In genomic region chr17:47949197-47949759, GRCh38 we compare ENCODE assay signal across 8 cellular contexts. TPM values are rescaled to one million over a fixed set of nuclear protein-coding genes. Genes with fewer than 3 reads are reported as not detected.
DNase-seq lines count a peak whose midpoint lies in the region; ATAC-seq, FAIRE-seq and TF ChIP-seq lines count a peak whose summit lies in the region.

No MANE protein-coding gene starts in this region.

- H3K9me1 ChIP-seq in keratinocyte (ENCODE audit: control insufficient read depth, extremely low read depth, insufficient read depth, low read length): no peaks in the 10 kb centered on the region

- no peaks in the 10 kb centered on the region for H3K27me3 Mint-ChIP-seq in activated B cell treated with CpG ODN at 0.5 μM for 24 hours

- FAIRE-seq in keratinocyte (lab: Jason Lieb, UNC): no peak

- peak overlapping the region; percentile 72 for H3K4me3 Mint-ChIP-seq in activated B cell treated with CpG ODN at 0.5 μM for 24 hours

- peak overlapping the region; percentile 52 for H3K27ac ChIP-seq in keratinocyte (ENCODE audit: control insufficient read depth, insufficient read depth, low read length)

- peak overlapping the region; percentile 64 for H3K9ac ChIP-seq in keratinocyte (ENCODE audit: control insufficient read depth, extremely low read depth, insufficient read depth, low read length)

- intact Hi-C loops in activated B cell treated with CpG ODN at 0.5 μM for 24 hours (cut with micrococcal nuclease): loop anchor here (1.0 to 2.0 kb wide), 4 partner anchors 21 to 125 kb away; no protein-coding TSS in a partner anchor

- H3K4me3 ChIP-seq in cardiac fibroblast (replicated peaks in 1 of 2; ENCODE audit: low read depth in 2 of 2, low read length in 2 of 2) (peak overlapping the region in 1 of 2 donors; percentile 22), keratinocyte (ENCODE audit: control insufficient read depth in 2 of 3, extremely low read depth in 1 of 3, insufficient read depth in 2 of 3, low read depth in 1 of 3, low read length in 3 of 3) (peak overlapping the region in 1 of 3 experiments; percentile 29)

- peak overlapping the region; percentile 76 for H3K4me2 ChIP-seq in keratinocyte (ENCODE audit: control insufficient read depth, extremely low read depth, insufficient read depth, low read depth, low read length)

- TF ChIP-seq CTCF in activated B cell treated with CpG ODN at 0.5 μM for 24 hours (IDR thresholded peaks at IDR 0.05) (peak; percentile 78), cardiac fibroblast (IDR thresholded peaks at IDR 0.05; ENCODE audit: low read depth, low read length) (peak; percentile 89), keratinocyte (optimal IDR thresholded peaks at IDR 0.05 in 1 of 3, IDR thresholded peaks at IDR 0.05 in 1 of 3, conservative IDR thresholded peaks at IDR 0.05 in 1 of 3; ENCODE audit: extremely low read depth in 1 of 3, insufficient read depth in 2 of 3, low read length in 3 of 3) (peak; percentile 87 to 92 (median 89))

- peak; percentile 82 for DNase-seq in EL
- DNase-seq in NCI-H2196 (lab: John Stamatoyannopoulos, UW; ENCODE audit: unreplicated experiment): peak; percentile 91
- peak; percentile 76 for DNase-seq in activated B cell treated with CpG ODN at 0.5 μM for 24 hours
- DNase-seq in cardiac fibroblast (ENCODE audit: low read depth in 2 of 2): peak; percentile 82 to 92
- no peak for DNase-seq in keratinocyte (ENCODE audit: low read depth, low spot score)
- DNase-seq in stimulated activated CD4-positive, alpha-beta T cell treated with anti-CD3 and anti-CD28 coated beads, Interleukin-12 subunit alpha, Interleukin-12 subunit beta, amount 100 ng/mL, for 24 hours (ENCODE audit: low read depth in 2 of 2): peak; percentile 51 to 82

- H4K20me1 ChIP-seq in keratinocyte (ENCODE audit: control insufficient read depth, extremely low read depth, insufficient read depth, low read length): no peaks in the 10 kb centered on the region

- POLR2A ChIA-PET in activated B cell treated with CpG ODN at 0.5 μM for 24 hours (lab: Charles Lee): interaction anchor here (0.6 to 3.3 kb wide), 4 partner anchors 8 to 54 kb away, joined by 4 to 18 read pairs (median 8); partner anchors contain the start of genes CDK5RAP3 and PNPO

- H3K9me3 ChIP-seq in keratinocyte (ENCODE audit: control insufficient read depth, low read depth, low read length): no peaks in the 10 kb centered on the region

- dilution Hi-C loops in keratinocyte (cut with MboI; ENCODE audit: extremely low pct_ligation_motif_present, low sequenced_read_pairs): no loop called here

- H2AFZ ChIP-seq in keratinocyte (ENCODE audit: control insufficient read depth, low read length): peak overlapping the region; percentile 86

- H3K27ac Mint-ChIP-seq in activated B cell treated with CpG ODN at 0.5 μM for 24 hours: peak overlapping the region; percentile 62

- no peaks in the 10 kb centered on the region for H3K79me2 ChIP-seq in keratinocyte (ENCODE audit: control insufficient read depth, insufficient read depth, low read length)

- peaks cover 19% of the 10 kb centered on the region for H3K4me1 ChIP-seq in keratinocyte (ENCODE audit: control insufficient read depth, extremely low read depth, insufficient read depth, low read length)

- peaks cover 36% of the 10 kb centered on the region for H3K36me3 Mint-ChIP-seq in activated B cell treated with CpG ODN at 0.5 μM for 24 hours (ENCODE audit: low read depth)

- ATAC-seq in HG02798 (IDR thresholded peaks at IDR 0.05; ENCODE audit: poor library complexity, unreplicated experiment) (peak; percentile 76), activated B cell treated with CpG ODN at 0.5 μM for 24 hours (ENCODE audit: low read depth) (peak; percentile 80), GM18861 (IDR thresholded peaks at IDR 0.05; ENCODE audit: unreplicated experiment) (no peak)

- CTCF ChIA-PET in activated B cell treated with CpG ODN at 0.5 μM for 24 hours (lab: Charles Lee): interaction anchor here (0.7 to 4.9 kb wide), 11 partner anchors 8 to 124 kb away, joined by 3 to 60 read pairs (median 4); partner anchors contain the start of genes CDK5RAP3, PNPO and SCRN2

- peaks cover 26 to 46% of the 10 kb centered on the region in 2 experiments for H3K36me3 ChIP-seq in keratinocyte (ENCODE audit: control insufficient read depth in 2 of 2, extremely low read depth in 1 of 2, insufficient read depth in 2 of 2, low read length in 2 of 2)

- no peaks in the 10 kb centered on the region for H3K27me3 ChIP-seq in keratinocyte (ENCODE audit: control insufficient read depth, extremely low read depth, insufficient read depth, low read length)

- no peaks in the 10 kb centered on the region for H3K9me3 Mint-ChIP-seq in activated B cell treated with CpG ODN at 0.5 μM for 24 hours

- peaks cover 33% of the 10 kb centered on the region for H3K4me1 Mint-ChIP-seq in activated B cell treated with CpG ODN at 0.5 μM for 24 hours

RNA-seq across cellular contexts. Expression of gene PNPO, which starts 7.9 kb away (rescaled TPM):
- 25.1 and 26.5 TPM in 2 replicates for total RNA-seq in activated B cell treated with CpG ODN at 0.5 μM for 24 hours
- polyA plus RNA-seq in keratinocyte: 35.5 to 71.9 TPM (median 41.1 TPM) in 3 replicates
- 5.4 TPM for polyA plus RNA-seq in keratinocyte (2011; ENCODE audit: low read depth)
- 41.4 and 45.0 TPM in 2 replicates for polyA plus RNA-seq in keratinocyte (2011; cell fraction: cytosol; rRNA removed)
- 31.6 and 37.0 TPM in 2 replicates for polyA plus RNA-seq in keratinocyte (2011; cell fraction: nucleus; rRNA removed)
- polyA plus RNA-seq in keratinocyte (2012; ENCODE audit: low replicate concordance): 19.8 and 30.0 TPM in 2 replicates
- polyA minus RNA-seq in keratinocyte: 54.3 to 92.5 TPM (median 80.0 TPM) in 3 replicates
- 65.0 TPM for polyA minus RNA-seq in keratinocyte (2011; cell fraction: cytosol; rRNA and poly(A)+ RNA removed)
- 19.4 and 26.8 TPM in 2 replicates for polyA minus RNA-seq in keratinocyte (2011; cell fraction: nucleus; rRNA and poly(A)+ RNA removed)

RNA-seq across cellular contexts. Expression of gene PRR15L, which starts 8.4 kb away (rescaled TPM):
- not detected in 2 replicates for total RNA-seq in activated B cell treated with CpG ODN at 0.5 μM for 24 hours
- polyA plus RNA-seq in keratinocyte: 0.06 to 0.24 TPM (median 0.16 TPM) in 3 replicates
- polyA plus RNA-seq in keratinocyte (2011; ENCODE audit: low read depth): not detected
- 0.06 and 0.28 TPM in 2 replicates for polyA plus RNA-seq in keratinocyte (2011; cell fraction: cytosol; rRNA removed)
- polyA plus RNA-seq in keratinocyte (2011; cell fraction: nucleus; rRNA removed): 0.15 and 0.19 TPM in 2 replicates
- polyA plus RNA-seq in keratinocyte (2012; ENCODE audit: low replicate concordance): 0.11 and 0.48 TPM in 2 replicates
- not detected in 3 replicates for polyA minus RNA-seq in keratinocyte
- polyA minus RNA-seq in keratinocyte (2011; cell fraction: cytosol; rRNA and poly(A)+ RNA removed): not detected
- polyA minus RNA-seq in keratinocyte (2011; cell fraction: nucleus; rRNA and poly(A)+ RNA removed): 0.78 TPM in 1 of 2 replicates, not detected in the other

RNA-seq across cellular contexts. Expression of gene CDK5RAP3, which starts 21.6 kb away (rescaled TPM):
- 275 and 286 TPM in 2 replicates for total RNA-seq in activated B cell treated with CpG ODN at 0.5 μM for 24 hours
- polyA plus RNA-seq in keratinocyte: 62.7 to 79.4 TPM (median 63.9 TPM) in 3 replicates
- polyA plus RNA-seq in keratinocyte (2011; ENCODE audit: low read depth): 69.5 TPM
- 24.8 and 26.8 TPM in 2 replicates for polyA plus RNA-seq in keratinocyte (2011; cell fraction: cytosol; rRNA removed)
- polyA plus RNA-seq in keratinocyte (2011; cell fraction: nucleus; rRNA removed): 316 and 363 TPM in 2 replicates
- polyA plus RNA-seq in keratinocyte (2012; ENCODE audit: low replicate concordance): 58.2 and 79.6 TPM in 2 replicates
- 39.3 to 66.2 TPM (median 50.9 TPM) in 3 replicates for polyA minus RNA-seq in keratinocyte
- 18.8 TPM for polyA minus RNA-seq in keratinocyte (2011; cell fraction: cytosol; rRNA and poly(A)+ RNA removed)
- 39.1 and 52.5 TPM in 2 replicates for polyA minus RNA-seq in keratinocyte (2011; cell fraction: nucleus; rRNA and poly(A)+ RNA removed)

RNA-seq across cellular contexts. Expression of gene SP2, which starts 53.2 kb away (rescaled TPM):
- total RNA-seq in activated B cell treated with CpG ODN at 0.5 μM for 24 hours: 26.5 and 28.5 TPM in 2 replicates
- 1.4 to 3.9 TPM (median 2.1 TPM) in 3 replicates for polyA plus RNA-seq in keratinocyte
- polyA plus RNA-seq in keratinocyte (2011; ENCODE audit: low read depth): 3.3 TPM
- polyA plus RNA-seq in keratinocyte (2011; cell fraction: cytosol; rRNA removed): 4.6 and 5.4 TPM in 2 replicates
- polyA plus RNA-seq in keratinocyte (2011; cell fraction: nucleus; rRNA removed): 12.5 and 13.3 TPM in 2 replicates
- polyA plus RNA-seq in keratinocyte (2012; ENCODE audit: low replicate concordance): 9.8 and 11.7 TPM in 2 replicates
- 3.7 to 19.6 TPM (median 4.8 TPM) in 3 replicates for polyA minus RNA-seq in keratinocyte
- 6.7 TPM for polyA minus RNA-seq in keratinocyte (2011; cell fraction: cytosol; rRNA and poly(A)+ RNA removed)
- polyA minus RNA-seq in keratinocyte (2011; cell fraction: nucleus; rRNA and poly(A)+ RNA removed): 1.9 and 3.6 TPM in 2 replicates
